Comparison of ENCODE assay signal across 1 cellular context in the genomic region with DNA sequence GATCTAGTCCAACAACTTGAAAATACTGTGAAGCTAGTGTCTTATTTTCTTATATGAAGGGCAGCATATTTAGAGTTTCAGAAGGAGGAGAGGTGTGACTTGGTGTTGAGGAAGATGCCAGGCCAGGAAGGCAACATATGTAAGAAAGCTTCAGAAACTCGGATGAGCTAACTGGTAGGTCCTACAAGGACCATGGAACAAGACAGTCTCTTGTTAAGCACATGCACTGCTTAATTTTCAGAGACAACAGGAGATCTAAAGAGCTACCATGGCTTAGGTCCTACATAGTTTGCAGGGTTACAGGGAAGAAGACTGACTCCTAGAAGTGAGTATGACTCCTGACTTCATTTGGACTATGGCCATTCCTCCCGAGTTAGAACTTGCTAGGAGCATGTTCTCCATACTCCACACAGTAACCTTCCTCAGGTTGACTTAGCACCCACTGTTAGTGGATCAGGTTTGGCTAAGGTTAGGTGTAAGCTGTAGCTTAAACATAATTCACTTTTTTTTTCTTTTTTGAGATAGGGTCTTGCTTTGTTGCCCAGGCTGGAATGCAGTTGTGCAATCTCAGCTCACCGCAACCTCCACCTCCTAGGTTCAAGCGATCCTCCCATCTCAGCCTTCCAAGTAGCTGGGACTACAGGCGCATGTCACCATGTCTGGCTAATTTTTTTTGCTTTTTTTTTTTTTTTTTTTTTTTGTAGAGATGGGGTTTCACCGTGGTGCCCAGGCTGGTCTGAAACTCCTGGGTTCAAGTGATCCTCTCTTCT.
TF ChIP-seq lines count a peak whose summit lies in the region.

No MANE protein-coding gene starts in this region.

TF ChIP-seq in WTC11, 78 proteins besides CTCF, POLR2A, EP300 and RAD21 (continued from another document):
- TF ChIP-seq, protein P1, sequence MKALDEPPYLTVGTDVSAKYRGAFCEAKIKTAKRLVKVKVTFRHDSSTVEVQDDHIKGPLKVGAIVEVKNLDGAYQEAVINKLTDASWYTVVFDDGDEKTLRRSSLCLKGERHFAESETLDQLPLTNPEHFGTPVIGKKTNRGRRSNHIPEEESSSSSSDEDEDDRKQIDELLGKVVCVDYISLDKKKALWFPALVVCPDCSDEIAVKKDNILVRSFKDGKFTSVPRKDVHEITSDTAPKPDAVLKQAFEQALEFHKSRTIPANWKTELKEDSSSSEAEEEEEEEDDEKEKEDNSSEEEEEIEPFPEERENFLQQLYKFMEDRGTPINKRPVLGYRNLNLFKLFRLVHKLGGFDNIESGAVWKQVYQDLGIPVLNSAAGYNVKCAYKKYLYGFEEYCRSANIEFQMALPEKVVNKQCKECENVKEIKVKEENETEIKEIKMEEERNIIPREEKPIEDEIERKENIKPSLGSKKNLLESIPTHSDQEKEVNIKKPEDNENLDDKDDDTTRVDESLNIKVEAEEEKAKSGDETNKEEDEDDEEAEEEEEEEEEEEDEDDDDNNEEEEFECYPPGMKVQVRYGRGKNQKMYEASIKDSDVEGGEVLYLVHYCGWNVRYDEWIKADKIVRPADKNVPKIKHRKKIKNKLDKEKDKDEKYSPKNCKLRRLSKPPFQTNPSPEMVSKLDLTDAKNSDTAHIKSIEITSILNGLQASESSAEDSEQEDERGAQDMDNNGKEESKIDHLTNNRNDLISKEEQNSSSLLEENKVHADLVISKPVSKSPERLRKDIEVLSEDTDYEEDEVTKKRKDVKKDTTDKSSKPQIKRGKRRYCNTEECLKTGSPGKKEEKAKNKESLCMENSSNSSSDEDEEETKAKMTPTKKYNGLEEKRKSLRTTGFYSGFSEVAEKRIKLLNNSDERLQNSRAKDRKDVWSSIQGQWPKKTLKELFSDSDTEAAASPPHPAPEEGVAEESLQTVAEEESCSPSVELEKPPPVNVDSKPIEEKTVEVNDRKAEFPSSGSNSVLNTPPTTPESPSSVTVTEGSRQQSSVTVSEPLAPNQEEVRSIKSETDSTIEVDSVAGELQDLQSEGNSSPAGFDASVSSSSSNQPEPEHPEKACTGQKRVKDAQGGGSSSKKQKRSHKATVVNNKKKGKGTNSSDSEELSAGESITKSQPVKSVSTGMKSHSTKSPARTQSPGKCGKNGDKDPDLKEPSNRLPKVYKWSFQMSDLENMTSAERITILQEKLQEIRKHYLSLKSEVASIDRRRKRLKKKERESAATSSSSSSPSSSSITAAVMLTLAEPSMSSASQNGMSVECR (CRISPR knock-in tag; IDR thresholded peaks at IDR 0.05; ENCODE audit: borderline replicate concordance) = no peak
